ENCODE assay signal across 9 cellular contexts in genomic region chr11:67429722-67430121, GRCh38. TPM values are rescaled to one million over a fixed set of nuclear protein-coding genes. Genes with fewer than 3 reads are reported as not detected.
DNase-seq lines count a peak whose midpoint lies in the region; ATAC-seq and TF ChIP-seq lines count a peak whose summit lies in the region.
"Had no signal": no experiment of that assay in that cellular context is flagged by ENCODE, and none has a peak within 500 bp of the region (broad histone marks: within the 10 kb centered on the region; RNA-seq: fewer than 3 reads in every experiment).

No MANE protein-coding gene starts in this region.

- POLR2A ChIA-PET in WTC11 (lab: Charles Lee): interaction anchor here (2.7 kb wide), 1 partner anchor 28 kb away, joined by 10 read pairs; the partner anchor contains the start of gene PPP1CA

- TF ChIP-seq CTCF in DOHH2 (IDR thresholded peaks at IDR 0.05; ENCODE audit: low read depth, low read length, poor library complexity, severe bottlenecking) (no peak), WTC11 (IDR thresholded peaks at IDR 0.05) (no peak)

- H3K27me3 ChIP-seq in DOHH2 (ENCODE audit: control insufficient read depth, low read length) (no peaks in the 10 kb centered on the region), muscle layer of duodenum (ENCODE audit: low read depth, low read length) (no peaks in the 10 kb centered on the region)

- H3K4me3 ChIP-seq in DOHH2 (ENCODE audit: low read length) (peak overlapping the region; percentile 73), muscle layer of duodenum (ENCODE audit: low read depth in 1 of 2, low read length in 2 of 2) (peak overlapping the region; percentile 94 to 98)

- H3K36me3 Mint-ChIP-seq in WTC11: peaks cover 9% of the 10 kb centered on the region

- no peaks in the 10 kb centered on the region for H3K9me3 Mint-ChIP-seq in WTC11

- H3K9me2 ChIP-seq in DOHH2 (replicated peaks; ENCODE audit: control insufficient read depth, low read length): no peaks in the 10 kb centered on the region

- intact Hi-C loops in Right ventricle myocardium superior (cut with DNase I): no loop called here

- H3K27ac ChIP-seq in DOHH2 (ENCODE audit: low read depth, low read length) (no peak overlapping the region), muscle layer of duodenum (ENCODE audit: low read length) (peak overlapping the region; percentile 93)

- peak overlapping the region; percentile 73 for H3K4me2 ChIP-seq in DOHH2 (ENCODE audit: low read length)

- H4K20me1 ChIP-seq in DOHH2 (ENCODE audit: control insufficient read depth, insufficient read depth, low read depth, low read length): no peaks in the 10 kb centered on the region

- peak overlapping the region; percentile 97 for H3K4me3 Mint-ChIP-seq in WTC11

- peaks cover 4% of the 10 kb centered on the region for H3K4me1 Mint-ChIP-seq in WTC11

- peaks cover 30% of the 10 kb centered on the region for H3K4me1 ChIP-seq in DOHH2 (ENCODE audit: control insufficient read depth, low read length)
- H3K4me1 ChIP-seq in muscle layer of duodenum (ENCODE audit: control insufficient read depth in 1 of 2, insufficient read depth in 2 of 2, low read length in 2 of 2): peaks cover 0 to 21% of the 10 kb centered on the region in 2 donors

- ATAC-seq in WTC11 (no peak), Right ventricle myocardium superior (ENCODE audit: poor library complexity) (no peak), HG03521 (IDR thresholded peaks at IDR 0.05; ENCODE audit: unreplicated experiment) (no peak)

- H3K9me3 ChIP-seq in DOHH2 (ENCODE audit: control insufficient read depth, insufficient read depth, low read length) (no peaks in the 10 kb centered on the region), muscle layer of duodenum (ENCODE audit: control insufficient read depth in 1 of 2, low read length in 2 of 2) (no peaks in the 10 kb centered on the region)

- H3K27me3 Mint-ChIP-seq in WTC11 (ENCODE audit: low read depth): no peaks in the 10 kb centered on the region

- CTCF ChIA-PET in WTC11 (lab: Charles Lee): interaction anchor here (1.0 to 4.5 kb wide), 2 partner anchors 9 to 28 kb away, joined by 4 to 23 read pairs; partner anchors contain the start of gene PPP1CA

- DNase-seq in WTC11 (ENCODE audit: low spot score): no peak
- DNase-seq in NCI-H2107 treated with DMSO at 0.1 percent for 48 hours (lab: John Stamatoyannopoulos, UW; ENCODE audit: unreplicated experiment): no peak
- no peak for DNase-seq in Right ventricle myocardium superior

- peaks cover 14% of the 10 kb centered on the region for H3F3A ChIP-seq in DOHH2 (ENCODE audit: control insufficient read depth, insufficient read depth)

- H3K27ac Mint-ChIP-seq in WTC11: no peak overlapping the region

- H3K79me2 ChIP-seq in DOHH2 (ENCODE audit: control insufficient read depth, low read length): peaks cover 37% of the 10 kb centered on the region

- H3K36me3 ChIP-seq in DOHH2 (ENCODE audit: control insufficient read depth, low read length) (peaks cover 49% of the 10 kb centered on the region), muscle layer of duodenum (ENCODE audit: control insufficient read depth in 1 of 2, insufficient read depth in 2 of 2, low read length in 2 of 2) (peaks cover 11 to 38% of the 10 kb centered on the region in 2 donors)

TF ChIP-seq in WTC11, 78 proteins besides CTCF, POLR2A, EP300 and RAD21:
- TF ChIP-seq ATF3 (CRISPR knock-in tag; conservative IDR thresholded peaks at IDR 0.05) (no peak), IRF2 (CRISPR knock-in tag; IDR thresholded peaks at IDR 0.05; ENCODE audit: borderline replicate concordance, low read depth) (no peak), HMGA2 (CRISPR knock-in tag; IDR thresholded peaks at IDR 0.05) (no peak), ZNF263 (CRISPR knock-in tag; IDR thresholded peaks at IDR 0.05; ENCODE audit: low read depth) (no peak), GRHL2 (CRISPR knock-in tag; IDR thresholded peaks at IDR 0.05; ENCODE audit: insufficient replicate concordance, severe bottlenecking) (no peak)
TF ChIP-seq in WTC11: peak in this region for 0.

RNA-seq across cellular contexts. Expression of gene RPS6KB2, which starts 1.4 kb away (rescaled TPM):
- total RNA-seq in WTC11 (2021) (44.3 to 54.7 TPM (median 50.2 TPM) in 3 replicates), Right ventricle myocardium superior (24.6 TPM)

RNA-seq across cellular contexts. Expression of gene PTPRCAP, which starts 7.8 kb away (rescaled TPM):
- 3.5 to 4.0 TPM (median 3.6 TPM) in 3 replicates for total RNA-seq in WTC11 (2021)
- 1.0 TPM for total RNA-seq in Right ventricle myocardium superior
- total RNA-seq: frontal cortex had no signal

RNA-seq across cellular contexts. Expression of gene CORO1B, which starts 13.6 kb away (rescaled TPM):
- total RNA-seq in WTC11 (2021): 100 to 109 TPM (median 102 TPM) in 3 replicates
- 27.1 TPM for total RNA-seq in Right ventricle myocardium superior

RNA-seq across cellular contexts. Expression of gene CARNS1, which starts 14.2 kb away (rescaled TPM):
- total RNA-seq in WTC11 (2021): 1.3 to 2.6 TPM (median 2.4 TPM) in 3 replicates
- total RNA-seq in Right ventricle myocardium superior: 15.0 TPM

RNA-seq across cellular contexts. Expression of gene GPR152, which starts 22.8 kb away (rescaled TPM):
- total RNA-seq in WTC11 (2021) (not detected in 3 replicates), Right ventricle myocardium superior (not detected)
- total RNA-seq: frontal cortex, HT-29, posterior vena cava had no signal
